ENCODE assay signal across 25 cellular contexts in the genomic region with DNA sequence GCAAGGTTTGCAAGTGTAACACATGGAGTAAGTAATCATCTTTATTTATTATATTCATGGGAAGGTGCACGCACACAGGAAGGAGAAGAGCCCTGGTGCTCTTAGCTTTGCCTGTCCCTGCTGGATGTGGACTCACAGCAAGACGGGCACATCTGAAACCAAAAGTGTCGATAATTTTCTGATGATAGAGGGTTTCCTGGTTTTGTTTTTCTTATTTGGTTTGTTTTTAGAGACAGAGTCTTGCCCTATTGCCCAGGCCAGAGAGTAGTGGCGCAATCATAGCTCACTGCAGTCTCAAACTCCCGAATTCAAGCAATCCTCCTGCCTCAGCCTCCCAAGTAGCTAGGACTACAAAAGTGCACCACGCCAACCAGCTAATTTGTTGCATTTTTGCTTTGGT. TPM values are rescaled to one million over a fixed set of nuclear protein-coding genes. Genes with fewer than 3 reads are reported as not detected.
"Had no signal": no experiment of that assay in that cellular context is flagged by ENCODE, and none has a peak within 500 bp of the region (broad histone marks: within the 10 kb centered on the region; RNA-seq: fewer than 3 reads in every experiment).

No MANE protein-coding gene starts in this region.

- DNase-seq: colonic mucosa; effector memory CD8-positive, alpha-beta T cell; erythroblast; esophagus squamous epithelium; foreskin melanocyte; left ventricle myocardium superior; lower lobe of right lung; mucosa of descending colon; naive B cell; pancreas; retina; right lobe of liver; small intestine; stimulated activated CD4-positive, alpha-beta T cell treated with anti-CD3 and anti-CD28 coated beads, Interleukin-15, amount 100 ng/mL, for 24 hours; stimulated activated CD4-positive, alpha-beta T cell treated with anti-CD3 and anti-CD28 coated beads, Interleukin-2, amount 100 ng/mL, for 48 hours; stimulated activated naive B cell treated with anti-CD40 and anti-IgM and Interleukin-4, amounts not matched to agents 10 μg/mL and 1 μg/mL and 100 μg/mL, for 72 hours; upper lobe of right lung; uterus had no signal

- H3K27me3 ChIP-seq: colonic mucosa, esophagus squamous epithelium, neutrophil, pancreas, right lobe of liver, tibial nerve, upper lobe of right lung, uterus had no signal

- H3K36me3 ChIP-seq: colonic mucosa, esophagus squamous epithelium, lower lobe of right lung, neutrophil, pancreas, right lobe of liver, thoracic aorta, tibial nerve, upper lobe of right lung, uterus had no signal

- H3K27ac ChIP-seq: colonic mucosa, esophagus squamous epithelium, lower lobe of right lung, neutrophil, pancreas, right lobe of liver, thoracic aorta, tibial nerve, upper lobe of right lung, uterus had no signal

- H3K4me3 ChIP-seq: colonic mucosa, esophagus squamous epithelium, lower lobe of right lung, mucosa of descending colon, pancreas, right lobe of liver, thoracic aorta, tibial nerve, upper lobe of right lung, uterus had no signal

- H3K4me1 ChIP-seq: colonic mucosa, esophagus squamous epithelium, lower lobe of right lung, pancreas, right lobe of liver, tibial nerve, upper lobe of right lung, uterus had no signal

- H3K9me3 ChIP-seq: colonic mucosa, esophagus squamous epithelium, lower lobe of right lung, mucosa of descending colon, neutrophil, pancreas, right lobe of liver, thoracic aorta, tibial nerve, upper lobe of right lung, uterus had no signal

RNA-seq across cellular contexts. Expression of a gene that starts 7.8 kb away (rescaled TPM):
- total RNA-seq: colonic mucosa, esophagus squamous epithelium, left ventricle myocardium superior, lower lobe of right lung, mucosa of descending colon, omental fat pad, pancreas, posterior vena cava, pulmonary artery endothelial cell, right lobe of liver, thoracic aorta, upper lobe of right lung had no signal
- polyA plus RNA-seq: keratinocyte, small intestine had no signal
